In the genomic region with DNA sequence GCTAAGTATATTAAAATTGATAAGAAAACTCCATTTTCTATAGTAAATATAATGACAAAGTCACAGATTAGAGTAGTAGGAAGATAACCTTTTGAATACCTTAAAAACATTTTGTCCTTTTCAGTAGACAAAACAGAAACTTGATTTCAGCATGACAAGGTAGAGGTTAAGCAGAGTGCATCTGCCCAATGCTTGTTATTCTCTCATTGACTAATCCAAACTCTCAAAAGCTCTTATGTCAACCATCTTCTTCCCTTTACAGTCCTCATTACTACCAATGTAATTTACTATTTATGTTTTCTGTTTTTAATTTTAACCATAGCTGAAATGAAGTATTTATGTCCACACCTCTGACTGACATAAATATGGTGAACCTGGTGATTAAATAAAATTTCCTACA, we compare ENCODE assay signal across 12 cellular contexts. TPM values are rescaled to one million over a fixed set of nuclear protein-coding genes. Genes with fewer than 3 reads are reported as not detected.
DNase-seq lines count a peak whose midpoint lies in the region; ATAC-seq, FAIRE-seq and TF ChIP-seq lines count a peak whose summit lies in the region.
"Had no signal": no experiment of that assay in that cellular context is flagged by ENCODE, and none has a peak within 500 bp of the region (broad histone marks: within the 10 kb centered on the region; RNA-seq: fewer than 3 reads in every experiment).

No MANE protein-coding gene starts in this region.

- peak; percentile 73 for ATAC-seq in GM19023 (IDR thresholded peaks at IDR 0.05; ENCODE audit: unreplicated experiment)
- peak; percentile 68 for ATAC-seq in HG02571 (IDR thresholded peaks at IDR 0.05; ENCODE audit: unreplicated experiment)
- ATAC-seq in HG03175 (IDR thresholded peaks at IDR 0.05; ENCODE audit: unreplicated experiment) = peak; percentile 76
- ATAC-seq: stimulated activated memory B cell treated with anti-CD40 and anti-IgM and Interleukin-4, amounts not matched to agents 10 μg/mL and 1 μg/mL and 100 μg/mL, for 72 hours had no signal

- H3K27ac ChIP-seq in coronary artery = no peak overlapping the region
- H3K27ac ChIP-seq: prostate gland had no signal

- TF ChIP-seq CTCF in foreskin fibroblast (IDR thresholded peaks at IDR 0.05; ENCODE audit: low read depth, low read length) = no peak
- TF ChIP-seq CTCF in coronary artery (IDR thresholded peaks at IDR 0.05) = no peak

- FAIRE-seq in GM12892 (lab: Jason Lieb, UNC) = peak; percentile 83

- no peak for DNase-seq in GM12892 (ENCODE audit: insufficient read length)
- no peak for DNase-seq in foreskin fibroblast
- no peak for DNase-seq in KBM-7
- DNase-seq in coronary artery (ENCODE audit: low spot score) = no peak
- DNase-seq in NCI-H2227 (lab: John Stamatoyannopoulos, UW; ENCODE audit: unreplicated experiment) = no peak
- DNase-seq: cortex of kidney, NCI-H345 had no signal

- in situ Hi-C loops in KBM-7 (cut with MboI; ENCODE audit: low pct_unique_long_range_greater_than_20kb, low sequenced_read_pairs) = no loop called here

- no peak for TF ChIP-seq POLR2A in GM12892 (IDR thresholded peaks at IDR 0.05; ENCODE audit: low read depth, low read length)

- H3K4me3 ChIP-seq in foreskin fibroblast (ENCODE audit: low read depth in 1 of 2, low read length in 2 of 2) (no peak overlapping the region), coronary artery (no peak overlapping the region)
- H3K4me3 ChIP-seq: prostate gland had no signal

RNA-seq across cellular contexts. Expression of a gene that starts 11.1 kb away (rescaled TPM):
- polyA plus RNA-seq in GM12892 (2012; ENCODE audit: missing spikeins) = 1.0 TPM

RNA-seq across cellular contexts. Expression of a gene that starts 11.2 kb away (rescaled TPM):
- polyA plus RNA-seq in GM12892 (2012; ENCODE audit: missing spikeins) = 0.15 TPM
